ENCODE assay signal across 1 cellular context in genomic region chr1:44033041-44033575, GRCh38.
TF ChIP-seq lines count a peak whose summit lies in the region.

No MANE protein-coding gene starts in this region.

TF ChIP-seq in K562, 482 proteins besides CTCF, POLR2A, EP300 and RAD21:
- peak; percentile 25; the same call in 1 of the 2 replicates for TF ChIP-seq ZFX (CRISPR knock-in tag; IDR thresholded peaks at IDR 0.05)
- TF ChIP-seq SPI1 (IDR thresholded peaks at IDR 0.05; ENCODE audit: borderline replicate concordance, low read depth, low read length) = peak; percentile 78
- 0 out of 2 replicates have a peak, but pooled peaks have one; percentile 13 for TF ChIP-seq RERE (CRISPR knock-in tag; IDR thresholded peaks at IDR 0.05; ENCODE audit: borderline replicate concordance)
- TF ChIP-seq GATAD2B (IDR thresholded peaks at IDR 0.05; ENCODE audit: borderline replicate concordance) = no peak
- no peak for TF ChIP-seq NFE2L1 (tag; IDR thresholded peaks at IDR 0.05; ENCODE audit: borderline replicate concordance, low read depth)
- TF ChIP-seq CCAR2 (IDR thresholded peaks at IDR 0.05; ENCODE audit: low read depth, low read length) = no peak
